ENCODE assay signal across 8 cellular contexts in genomic region chr19:801030-801860, GRCh38. TPM values are rescaled to one million over a fixed set of nuclear protein-coding genes. Genes with fewer than 3 reads are reported as not detected.
DNase-seq lines count a peak whose midpoint lies in the region; TF ChIP-seq lines count a peak whose summit lies in the region.

No MANE protein-coding gene starts in this region.

- DNase-seq in AG10803 (ENCODE audit: low read depth) (peak; percentile 44), NAMALWA (ENCODE audit: low spot score) (peak; percentile 29), mesothelial cell of epicardium (ENCODE audit: low spot score in 2 of 2, unreplicated experiment in 2 of 2) (no peak), Ammon's horn (ENCODE audit: low spot score) (no peak), SKM-1 (lab: John Stamatoyannopoulos, UW; ENCODE audit: unreplicated experiment) (no peak), inferior parietal cortex (ENCODE audit: extremely low spot score) (no peak)
- DNase-seq in stimulated activated CD4-positive, alpha-beta T cell treated with anti-CD3 and anti-CD28 coated beads, Interleukin-15, amount 100 ng/mL, for 24 hours = no peak

- no peaks in the 10 kb centered on the region for H3K27me3 Mint-ChIP-seq in mesothelial cell of epicardium (ENCODE audit: low read depth)

- TF ChIP-seq CTCF in AG10803 (conservative IDR thresholded peaks at IDR 0.05; ENCODE audit: low read length) = no peak
- TF ChIP-seq CTCF in mesothelial cell of epicardium (IDR thresholded peaks at IDR 0.05; ENCODE audit: unreplicated experiment) = no peak

- peak overlapping the region; percentile 51 for H3K4me3 Mint-ChIP-seq in mesothelial cell of epicardium

- H3K27ac Mint-ChIP-seq in mesothelial cell of epicardium = peak overlapping the region; percentile 91

- H3K4me3 ChIP-seq in AG10803 (ENCODE audit: low read length) = peak overlapping the region; percentile 41

- no peaks in the 10 kb centered on the region for H3K9me3 Mint-ChIP-seq in mesothelial cell of epicardium

- peaks cover 49% of the 10 kb centered on the region for H3K4me1 Mint-ChIP-seq in mesothelial cell of epicardium

- H3K27ac ChIP-seq in cingulate gyrus (ENCODE audit: low read depth, low read length) = peak overlapping the region; percentile 29

- peaks cover 9% of the 10 kb centered on the region for H3K36me3 Mint-ChIP-seq in mesothelial cell of epicardium

RNA-seq across cellular contexts. Expression of gene PTBP1, which starts 4.0 kb away (rescaled TPM):
- total RNA-seq in mesothelial cell of epicardium = 447 to 482 TPM (median 459 TPM) in 3 replicates

RNA-seq across cellular contexts. Expression of gene PLPPR3, which starts 20.5 kb away (rescaled TPM):
- total RNA-seq in mesothelial cell of epicardium = 140 to 162 TPM (median 152 TPM) in 3 replicates

RNA-seq across cellular contexts. Expression of gene AZU1, which starts 26.4 kb away (rescaled TPM):
- 6.4 to 7.1 TPM (median 6.7 TPM) in 3 replicates for total RNA-seq in mesothelial cell of epicardium

RNA-seq across cellular contexts. Expression of gene PRTN3, which starts 39.6 kb away (rescaled TPM):
- total RNA-seq in mesothelial cell of epicardium = 0.23 TPM in 1 of 3 replicates, not detected in the others

RNA-seq across cellular contexts. Expression of gene MISP, which starts 50.3 kb away (rescaled TPM):
- total RNA-seq in mesothelial cell of epicardium = 1.4 to 2.2 TPM (median 1.5 TPM) in 3 replicates

Comparison
In these comparisons a context has a peak if more than half of its experiments do, and no peak if none do; other contexts are left out.
1. DNase-seq: peak in AG10803 (single experiment) and NAMALWA (single experiment); none in mesothelial cell of epicardium (0 of 2), Ammon's horn (single experiment), SKM-1 (single experiment), stimulated activated CD4-positive, alpha-beta T cell treated with anti-CD3 and anti-CD28 coated beads, Interleukin-15, amount 100 ng/mL, for 24 hours (single experiment) and inferior parietal cortex (single experiment).